ENCODE assay signal across 8 cellular contexts in the genomic region with DNA sequence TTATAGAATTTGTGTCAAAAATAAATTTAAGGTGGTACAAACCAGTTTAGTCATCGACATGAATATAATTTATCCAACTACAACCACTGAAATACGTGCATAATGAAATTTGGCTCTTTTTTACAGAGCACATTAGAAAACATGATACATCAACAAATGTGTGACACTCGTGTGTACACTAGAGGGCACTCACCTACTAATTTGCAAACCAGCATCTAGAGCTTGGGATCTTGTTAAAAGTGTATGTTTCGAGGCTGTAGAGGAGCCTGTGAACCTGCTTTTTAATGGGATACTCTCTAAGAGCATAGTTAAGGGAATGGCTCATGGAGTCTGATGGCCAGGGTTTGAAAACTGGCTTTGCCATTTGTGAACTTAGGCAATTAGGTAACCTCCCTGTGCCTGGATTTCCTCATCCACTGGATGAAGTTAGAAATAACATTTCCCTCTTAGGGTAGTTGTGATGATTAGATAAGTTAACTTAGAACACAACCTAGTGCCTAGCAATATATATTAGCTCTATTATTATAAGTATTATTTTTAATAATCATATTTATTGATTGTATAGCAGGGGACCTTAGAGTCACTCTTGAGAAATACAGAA. TPM values are rescaled to one million over a fixed set of nuclear protein-coding genes. Genes with fewer than 3 reads are reported as not detected.
DNase-seq lines count a peak whose midpoint lies in the region; ATAC-seq and TF ChIP-seq lines count a peak whose summit lies in the region.

No MANE protein-coding gene starts in this region.

- H3K4me1 ChIP-seq in OCI-LY1 (ENCODE audit: insufficient read depth, low read length, severe bottlenecking), result no peaks in the 10 kb centered on the region
- peaks cover 0 to 41% (median 25%) of the 10 kb centered on the region in 4 donors for H3K4me1 ChIP-seq in liver (ENCODE audit: control insufficient read depth in 4 of 4, insufficient read depth in 4 of 4, low read length in 3 of 4)
- no peaks in the 10 kb centered on the region for H3K4me1 ChIP-seq in aorta (ENCODE audit: control insufficient read depth in 1 of 2, insufficient read depth in 2 of 2, low read length in 2 of 2)

- H3K27ac ChIP-seq in OCI-LY1 (ENCODE audit: low read depth, low read length, poor library complexity, severe bottlenecking) (no peak overlapping the region), liver (ENCODE audit: low read depth in 1 of 2, low read length in 2 of 2) (no peak overlapping the region), aorta (ENCODE audit: low read depth in 1 of 2, low read length in 2 of 2) (no peak overlapping the region)

- H3K27ac Mint-ChIP-seq in activated naive CD4-positive, alpha-beta T cell treated with anti-CD3 and anti-CD28 coated beads, Interleukin-2, amount 50 U/mL, for 72 hours, result no peak overlapping the region

- H3K4me2 ChIP-seq in OCI-LY1 (ENCODE audit: low read length), result no peak overlapping the region

- H3K9me3 Mint-ChIP-seq in activated naive CD4-positive, alpha-beta T cell treated with anti-CD3 and anti-CD28 coated beads, Interleukin-2, amount 50 U/mL, for 72 hours, result peaks cover 0 to 5% of the 10 kb centered on the region in 2 donors

- H3K4me3 ChIP-seq in OCI-LY1 (ENCODE audit: low read depth, low read length, poor library complexity, severe bottlenecking) (no peak overlapping the region), choroid plexus epithelial cell (ENCODE audit: low read depth, low read length) (no peak overlapping the region), liver (ENCODE audit: low read depth in 1 of 3, low read length in 3 of 3) (no peak overlapping the region), aorta (ENCODE audit: low read length in 2 of 2) (no peak overlapping the region)

- H3K9ac ChIP-seq in OCI-LY1 (ENCODE audit: low read length), result no peak overlapping the region
- H3K9ac ChIP-seq in liver (ENCODE audit: low read depth in 1 of 2, low read length in 2 of 2), result no peak overlapping the region

- peak; percentile 84 for TF ChIP-seq CTCF in OCI-LY1 (IDR thresholded peaks at IDR 0.05; ENCODE audit: low read length)
- peak; percentile 73 for TF ChIP-seq CTCF in choroid plexus epithelial cell (conservative IDR thresholded peaks at IDR 0.05; ENCODE audit: low read depth, low read length)
- peak; percentile 74 for TF ChIP-seq CTCF in liver (IDR thresholded peaks at IDR 0.05; ENCODE audit: low read depth, low read length, missing input control)

- H3K9me3 ChIP-seq in OCI-LY1 (ENCODE audit: low read length) (no peaks in the 10 kb centered on the region), liver (ENCODE audit: control insufficient read depth in 4 of 4, low read length in 3 of 4) (no peaks in the 10 kb centered on the region), aorta (ENCODE audit: control insufficient read depth, low read length) (no peaks in the 10 kb centered on the region)

- no peak for DNase-seq in activated naive CD4-positive, alpha-beta T cell treated with anti-CD3 and anti-CD28 coated beads, Interleukin-2, amount 50 U/mL, for 72 hours (ENCODE audit: low spot score in 2 of 2)
- DNase-seq in activated naive CD4-positive, alpha-beta T cell treated with anti-CD3 and anti-CD28 coated beads, Interleukin-2, amount 50 U/mL, for 16 hours, result no peak
- DNase-seq in choroid plexus epithelial cell (ENCODE audit: low read depth) (peak; percentile 87), aorta (no peak)

- intact Hi-C loops in aorta (cut with DNase I), result loop anchor here (2.0 to 5.0 kb wide), 3 partner anchors 211 to 393 kb away; no protein-coding TSS in a partner anchor

- WGBS in liver, result 4% methylated on average over 4 of the region's 4 CpGs
- 2 to 3% methylated on average over 4 of the region's 4 CpGs for WGBS in aorta, 2 donors

- no peaks in the 10 kb centered on the region for H3F3A ChIP-seq in OCI-LY1 (ENCODE audit: insufficient read depth, low read length)

- no peaks in the 10 kb centered on the region for H4K20me1 ChIP-seq in OCI-LY1 (ENCODE audit: insufficient read depth, low read length)

- ATAC-seq in activated naive CD4-positive, alpha-beta T cell treated with anti-CD3 and anti-CD28 coated beads, Interleukin-2, amount 50 U/mL, for 72 hours, result peak; percentile 41 to 71
- ATAC-seq in GM21423 (IDR thresholded peaks at IDR 0.05; ENCODE audit: unreplicated experiment), result peak; percentile 54
- ATAC-seq in HG03571 (IDR thresholded peaks at IDR 0.05; ENCODE audit: unreplicated experiment), result peak; percentile 69
- peak; percentile 74 for ATAC-seq in aorta (ENCODE audit: low FRiP score)

- no peaks in the 10 kb centered on the region for H3K79me2 ChIP-seq in OCI-LY1 (ENCODE audit: insufficient read depth, low read length)

- TF ChIP-seq RAD21 in liver (IDR thresholded peaks at IDR 0.05), result peak; percentile 94 to 97

- H3K27me3 ChIP-seq in OCI-LY1 (ENCODE audit: insufficient read depth, low read length), result no peaks in the 10 kb centered on the region
- no peaks in the 10 kb centered on the region for H3K27me3 ChIP-seq in liver (ENCODE audit: control insufficient read depth in 4 of 4, insufficient read depth in 4 of 4, low read length in 3 of 4)
- H3K27me3 ChIP-seq in aorta (ENCODE audit: control insufficient read depth in 1 of 2, insufficient read depth in 2 of 2, low read length in 1 of 2), result no peaks in the 10 kb centered on the region

- H2AFZ ChIP-seq in OCI-LY1 (ENCODE audit: low read length), result no peak overlapping the region

- H3K36me3 Mint-ChIP-seq in activated naive CD4-positive, alpha-beta T cell treated with anti-CD3 and anti-CD28 coated beads, Interleukin-2, amount 50 U/mL, for 72 hours, result no peaks in the 10 kb centered on the region

- H3K36me3 ChIP-seq in OCI-LY1 (ENCODE audit: insufficient read depth, low read length) (no peaks in the 10 kb centered on the region), liver (ENCODE audit: control insufficient read depth in 4 of 4, insufficient read depth in 3 of 4, low read depth in 1 of 4, low read length in 3 of 4) (no peaks in the 10 kb centered on the region), aorta (ENCODE audit: control insufficient read depth in 1 of 2, insufficient read depth in 2 of 2, low read length in 1 of 2) (no peaks in the 10 kb centered on the region)

- no peaks in the 10 kb centered on the region for H3K9me2 ChIP-seq in OCI-LY1 (ENCODE audit: low read depth, low read length)

TF ChIP-seq in liver, 16 proteins besides CTCF, POLR2A, EP300 and RAD21:
- TF ChIP-seq SP1 (IDR thresholded peaks at IDR 0.05) (no peak), JUND (IDR thresholded peaks at IDR 0.05) (no peak), YY1 (IDR thresholded peaks at IDR 0.05) (no peak), TAF1 (conservative IDR thresholded peaks at IDR 0.05) (no peak), NR2F2 (IDR thresholded peaks at IDR 0.05) (no peak), EGR1 (IDR thresholded peaks at IDR 0.05; ENCODE audit: low read depth in 2 of 2) (no peak), FOXA1 (IDR thresholded peaks at IDR 0.05) (no peak), RXRA (IDR thresholded peaks at IDR 0.05) (peak; percentile 26 to 28), HNF4A (conservative IDR thresholded peaks at IDR 0.05) (peak; percentile 14 to 15)
- TF ChIP-seq, protein P1, sequence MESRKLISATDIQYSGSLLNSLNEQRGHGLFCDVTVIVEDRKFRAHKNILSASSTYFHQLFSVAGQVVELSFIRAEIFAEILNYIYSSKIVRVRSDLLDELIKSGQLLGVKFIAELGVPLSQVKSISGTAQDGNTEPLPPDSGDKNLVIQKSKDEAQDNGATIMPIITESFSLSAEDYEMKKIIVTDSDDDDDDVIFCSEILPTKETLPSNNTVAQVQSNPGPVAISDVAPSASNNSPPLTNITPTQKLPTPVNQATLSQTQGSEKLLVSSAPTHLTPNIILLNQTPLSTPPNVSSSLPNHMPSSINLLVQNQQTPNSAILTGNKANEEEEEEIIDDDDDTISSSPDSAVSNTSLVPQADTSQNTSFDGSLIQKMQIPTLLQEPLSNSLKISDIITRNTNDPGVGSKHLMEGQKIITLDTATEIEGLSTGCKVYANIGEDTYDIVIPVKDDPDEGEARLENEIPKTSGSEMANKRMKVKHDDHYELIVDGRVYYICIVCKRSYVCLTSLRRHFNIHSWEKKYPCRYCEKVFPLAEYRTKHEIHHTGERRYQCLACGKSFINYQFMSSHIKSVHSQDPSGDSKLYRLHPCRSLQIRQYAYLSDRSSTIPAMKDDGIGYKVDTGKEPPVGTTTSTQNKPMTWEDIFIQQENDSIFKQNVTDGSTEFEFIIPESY (IDR thresholded peaks at IDR 0.05), result no peak
- TF ChIP-seq, protein P2, sequence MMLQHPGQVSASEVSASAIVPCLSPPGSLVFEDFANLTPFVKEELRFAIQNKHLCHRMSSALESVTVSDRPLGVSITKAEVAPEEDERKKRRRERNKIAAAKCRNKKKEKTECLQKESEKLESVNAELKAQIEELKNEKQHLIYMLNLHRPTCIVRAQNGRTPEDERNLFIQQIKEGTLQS (IDR thresholded peaks at IDR 0.05), result no peak

RNA-seq across cellular contexts. Expression of gene CPOX, which starts 8.8 kb away (rescaled TPM):
- total RNA-seq in activated naive CD4-positive, alpha-beta T cell treated with anti-CD3 and anti-CD28 coated beads, Interleukin-2, amount 50 U/mL, for 72 hours, result 10 to 100 TPM; 39.4 to 47.0 TPM
- total RNA-seq in liver, result 100 to 1,000 TPM in 1 of 2 donors, 10 to 100 TPM in 1; 18.2 to 280 TPM
- polyA plus RNA-seq in liver, result 10 to 100 TPM in 1 of 2 donors, 1 to 10 TPM in 1; 8.8 to 14.3 TPM
- 10 to 100 TPM; 10.8 to 19.4 TPM for total RNA-seq in aorta
- 10 to 100 TPM in 1 of 2 donors, 1 to 10 TPM in 1; 9.5 to 14.9 TPM for polyA plus RNA-seq in aorta
